Comparison of ENCODE assay signal across 8 cellular contexts in genomic region chr10:88881335-88881734, GRCh38. TPM values are rescaled to one million over a fixed set of nuclear protein-coding genes. Genes with fewer than 3 reads are reported as not detected.
DNase-seq lines count a peak whose midpoint lies in the region; TF ChIP-seq lines count a peak whose summit lies in the region.

No MANE protein-coding gene starts in this region.

- TF ChIP-seq CTCF in epithelial cell of proximal tubule (conservative IDR thresholded peaks at IDR 0.05; ENCODE audit: low read depth, low read length): no peak

- peak; percentile 6 for DNase-seq in Daoy (ENCODE audit: low read depth)
- DNase-seq in RKO (ENCODE audit: low spot score): peak; percentile 62
- DNase-seq in epithelial cell of proximal tubule (ENCODE audit: low read depth): no peak
- peak; percentile 42 for DNase-seq in pons (ENCODE audit: low spot score)
- DNase-seq in dedifferentiated amniotic fluid mesenchymal stem cell (ENCODE audit: extremely low spot score): no peak
- no peak for DNase-seq in NCI-H2227 treated with DMSO at 0.1 percent for 48 hours (lab: John Stamatoyannopoulos, UW)
- DNase-seq in iPS-NIHi11 (ENCODE audit: low spot score): no peak
- no peak for DNase-seq in NCI-H2227 (lab: John Stamatoyannopoulos, UW; ENCODE audit: unreplicated experiment)

- H3K4me3 ChIP-seq in epithelial cell of proximal tubule (ENCODE audit: low read depth, low read length): peak overlapping the region; percentile 86

RNA-seq across cellular contexts. Expression of gene STAMBPL1, which starts 1.3 kb away (rescaled TPM):
- 22.9 and 23.9 TPM in 2 replicates for total RNA-seq in Daoy (2014; rRNA removed; shearing (Covaris generic))
- total RNA-seq in epithelial cell of proximal tubule: 9.9 and 19.2 TPM in 2 replicates

RNA-seq across cellular contexts. Expression of gene ANKRD22, which starts 29.7 kb away (rescaled TPM):
- total RNA-seq in Daoy (2014; rRNA removed; shearing (Covaris generic)): not detected in 2 replicates
- 0.12 and 1.8 TPM in 2 replicates for total RNA-seq in epithelial cell of proximal tubule

Comparison
In these comparisons a context has a peak if more than half of its experiments do, and no peak if none do; other contexts are left out.
1. DNase-seq: peak in Daoy (single experiment), RKO (single experiment) and pons (single experiment); none in epithelial cell of proximal tubule (single experiment), dedifferentiated amniotic fluid mesenchymal stem cell (single experiment), NCI-H2227 treated with DMSO at 0.1 percent for 48 hours (single experiment), iPS-NIHi11 (single experiment) and NCI-H2227 (single experiment).